6 cellular contexts compared by ENCODE assay signal in genomic region chr20:31579941-31580651, GRCh38. TPM values are rescaled to one million over a fixed set of nuclear protein-coding genes. Genes with fewer than 3 reads are reported as not detected.
"Had no signal": no experiment of that assay in that cellular context is flagged by ENCODE, and none has a peak within 500 bp of the region (broad histone marks: within the 10 kb centered on the region; RNA-seq: fewer than 3 reads in every experiment).

No MANE protein-coding gene starts in this region.

RNA-seq across cellular contexts. Expression of gene COX4I2, which starts 57.6 kb away (rescaled TPM):
- total RNA-seq: activated CD4-positive, alpha-beta memory T cell treated with anti-CD3 and anti-CD28 coated beads for 36 hours; activated CD4-positive, alpha-beta T cell treated with anti-CD3 and anti-CD28 coated beads, Interleukin-2, amount 10 ng/mL, durations not matched to agents 7 days and 5 days; activated T-cell treated with anti-CD3 and anti-CD28 coated beads, Interleukin-2, amount 50 U/mL, for 4 hours; NCI-H460; PC-9; T-cell had no signal
